In the genomic region with DNA sequence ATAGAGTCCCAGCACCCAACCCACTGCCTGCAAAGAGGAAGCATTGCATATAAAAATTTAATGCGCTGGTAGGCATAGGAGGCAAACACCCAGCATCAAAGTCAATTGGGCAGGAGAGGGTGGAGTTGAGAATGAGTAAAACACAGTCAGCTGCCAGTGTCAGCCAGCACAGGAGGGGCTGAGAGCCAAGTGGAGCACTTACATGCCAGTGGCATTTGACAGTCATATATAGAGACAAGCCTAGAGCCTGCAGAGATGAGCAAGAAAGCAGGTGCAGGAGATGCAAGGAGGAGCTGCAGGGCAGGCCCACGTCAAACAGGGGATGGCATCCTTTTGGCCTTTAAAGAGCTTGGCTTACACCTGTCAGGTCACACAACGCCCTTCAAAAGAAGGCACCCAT, we compare ENCODE assay signal across 11 cellular contexts. TPM values are rescaled to one million over a fixed set of nuclear protein-coding genes. Genes with fewer than 3 reads are reported as not detected.
DNase-seq lines count a peak whose midpoint lies in the region; ATAC-seq, FAIRE-seq and TF ChIP-seq lines count a peak whose summit lies in the region.
"Had no signal": no experiment of that assay in that cellular context is flagged by ENCODE, and none has a peak within 500 bp of the region (broad histone marks: within the 10 kb centered on the region; RNA-seq: fewer than 3 reads in every experiment).

No MANE protein-coding gene starts in this region.

- TF ChIP-seq EP300 in H1 (IDR thresholded peaks at IDR 0.05; ENCODE audit: borderline replicate concordance in 1 of 2, low read depth in 2 of 2, low read length in 2 of 2), result no peak

- peak overlapping the region; percentile 34 for H4K91ac ChIP-seq in H1 (replicated peaks; ENCODE audit: insufficient read length, low read length)

- no peak overlapping the region for H3K4me2 ChIP-seq in H1 (ENCODE audit: insufficient read depth in 1 of 2, low read depth in 2 of 2, low read length in 2 of 2)

- H3K27ac ChIP-seq in CD4-positive, alpha-beta T cell (ENCODE audit: low read depth, low read length), result no peak overlapping the region
- H3K27ac ChIP-seq in H1 (ENCODE audit: low read depth, low read length), result no peak overlapping the region

- H3K4ac ChIP-seq in H1 (replicated peaks; ENCODE audit: insufficient read length, low read depth, low read length), result no peak overlapping the region

- 0 out of 2 replicates have a peak overlapping the region, but pooled peaks have one; percentile 52 for H3K18ac ChIP-seq in H1 (ENCODE audit: extremely low read depth, low read length)

- peaks cover 24% of the 10 kb centered on the region for H3K4me1 Mint-ChIP-seq in CD4-positive, alpha-beta T cell (ENCODE audit: low read depth)
- H3K4me1 Mint-ChIP-seq in mesothelial cell of epicardium, result peaks cover 5% of the 10 kb centered on the region

- peak; percentile 56 for ATAC-seq in CD4-positive, alpha-beta T cell (ENCODE audit: poor library complexity)

- TF ChIP-seq POLR2A in GM12892 (IDR thresholded peaks at IDR 0.05; ENCODE audit: low read depth, low read length), result no peak
- no peak for TF ChIP-seq POLR2A in H1 (IDR thresholded peaks at IDR 0.05; ENCODE audit: control extremely low read depth in 1 of 2, low read depth in 2 of 2, low read length in 2 of 2)

- H4K5ac ChIP-seq in H1 (ENCODE audit: insufficient read length, low read depth, low read length), result no peak overlapping the region

- DNase-seq in CD4-positive, alpha-beta T cell, result no peak
- DNase-seq in GM12892 (ENCODE audit: insufficient read length), result no peak
- peak; percentile 72 for DNase-seq in NCI-H510A treated with DMSO at 0.1 percent for 48 hours (lab: John Stamatoyannopoulos, UW)
- no peak for DNase-seq in H1 (ENCODE audit: low read depth in 1 of 2, low spot score in 2 of 2)
- DNase-seq in mesothelial cell of epicardium (ENCODE audit: low spot score in 2 of 2, unreplicated experiment in 2 of 2), result no peak
- no peak for DNase-seq in T1000 (lab: John Stamatoyannopoulos, UW)
- no peak for DNase-seq in AG08396 (ENCODE audit: low spot score)
- DNase-seq in iPS-NIHi11 (ENCODE audit: low spot score), result no peak
- DNase-seq: cerebellar nuclear complex, OCI-M1 had no signal

- H4K8ac ChIP-seq in H1 (ENCODE audit: extremely low read depth, insufficient read depth, low read length), result no peak overlapping the region

- H3K79me1 ChIP-seq in H1 (ENCODE audit: low read depth, low read length), result no peaks in the 10 kb centered on the region

- H3K4me1 ChIP-seq in H1 (replicated peaks in 1 of 4; ENCODE audit: control insufficient read depth in 3 of 4, insufficient read depth in 4 of 4, low read length in 3 of 4), result peaks cover 8 to 22% (median 14%) of the 10 kb centered on the region in 4 experiments

- H3K23ac ChIP-seq in H1 (ENCODE audit: insufficient read length), result no peak overlapping the region

- CTCF ChIA-PET in CD4-positive, alpha-beta T cell (lab: Charles Lee), result no interaction called here
- CTCF ChIA-PET in H1 (lab: Charles Lee; ENCODE audit: partially characterized antibody), result interaction anchor here (0.7 kb wide), 1 partner anchor 667 kb away, joined by 4 read pairs; no protein-coding TSS in a partner anchor

- no peaks in the 10 kb centered on the region for H3K36me3 ChIP-seq in H1 (ENCODE audit: control insufficient read depth in 2 of 4, insufficient read depth in 4 of 4, low read length in 3 of 4)

- no peaks in the 10 kb centered on the region for H3K36me3 Mint-ChIP-seq in CD4-positive, alpha-beta T cell (ENCODE audit: low read depth)
- no peaks in the 10 kb centered on the region for H3K36me3 Mint-ChIP-seq in mesothelial cell of epicardium

- no peak overlapping the region for H3K4me3 ChIP-seq in H1 (ENCODE audit: extremely low read depth in 1 of 4, insufficient read depth in 2 of 4, low read depth in 3 of 4, low read length in 4 of 4)

- no peaks in the 10 kb centered on the region; a peak in 1 of 4 replicates for H3K79me2 ChIP-seq in H1 (ENCODE audit: control insufficient read depth in 1 of 2, insufficient read depth in 2 of 2, low read length in 2 of 2)

- H3K9me3 Mint-ChIP-seq in CD4-positive, alpha-beta T cell, result no peaks in the 10 kb centered on the region
- H3K9me3 Mint-ChIP-seq in mesothelial cell of epicardium, result no peaks in the 10 kb centered on the region
- H3K9me3 Mint-ChIP-seq: nephron had no signal

- POLR2A ChIA-PET in CD4-positive, alpha-beta T cell (lab: Charles Lee), result interaction anchor here (1.4 to 2.4 kb wide), 2 partner anchors 28 to 108 kb away, joined by 4 to 8 read pairs; partner anchors contain the start of gene ZFAND6
- POLR2A ChIA-PET in H1 (lab: Charles Lee; ENCODE audit: partially characterized antibody), result interaction anchor here (2.8 kb wide), 1 partner anchor 27 kb away, joined by 9 read pairs; the partner anchor contains the start of gene ZFAND6

- 0 out of 2 replicates have a peak overlapping the region, but pooled peaks have one; percentile 12 for H2BK15ac ChIP-seq in H1 (ENCODE audit: low read length)

- FAIRE-seq in GM12892 (lab: Jason Lieb, UNC) (peak; percentile 66), H1 (lab: Jason Lieb, UNC) (no peak)

- 61% methylated on average over 3 of the region's 3 CpGs; no CpG with 5 or more reads in 1 of the 2 experiments for WGBS in H1 (ENCODE audit: extremely low coverage in 1 of 2, insufficient coverage in 1 of 2, insufficient read length in 1 of 2, insufficient replicate concordance in 2 of 2, low coverage in 1 of 2, low lambda C conversion rate in 2 of 2, missing lambda C conversion rate in 1 of 2), 2 experiments

- peak overlapping the region; percentile 91 for H2AK5ac ChIP-seq in H1 (ENCODE audit: low read depth, low read length)

- H4K20me1 ChIP-seq in H1 (replicated peaks in 1 of 2; ENCODE audit: control insufficient read depth in 1 of 2, insufficient read depth in 2 of 2, low read length in 2 of 2), result no peaks in the 10 kb centered on the region

- H3K4me3 Mint-ChIP-seq in CD4-positive, alpha-beta T cell, result no peak overlapping the region
- H3K4me3 Mint-ChIP-seq in mesothelial cell of epicardium, result no peak overlapping the region

- H3K14ac ChIP-seq in H1 (ENCODE audit: insufficient read length), result no peak overlapping the region

- H3K27me3 ChIP-seq in CD4-positive, alpha-beta T cell (ENCODE audit: control insufficient read depth, insufficient read depth, low read length), result no peaks in the 10 kb centered on the region
- no peaks in the 10 kb centered on the region for H3K27me3 ChIP-seq in H1 (replicated peaks in 1 of 4; ENCODE audit: control insufficient read depth in 3 of 4, extremely low read depth in 1 of 4, insufficient read depth in 3 of 4, low read length in 3 of 4)

- TF ChIP-seq CTCF in CD4-positive, alpha-beta T cell (IDR thresholded peaks at IDR 0.05), result no peak
- no peak for TF ChIP-seq CTCF in H1 (IDR thresholded peaks at IDR 0.05; ENCODE audit: control extremely low read depth in 1 of 3, insufficient read depth in 1 of 3, low read depth in 1 of 3, low read length in 3 of 3)
- no peak for TF ChIP-seq CTCF in mesothelial cell of epicardium (IDR thresholded peaks at IDR 0.05; ENCODE audit: unreplicated experiment)

- H2BK20ac ChIP-seq in H1 (ENCODE audit: low read length), result peak overlapping the region; percentile 2

- no peak overlapping the region for H2BK120ac ChIP-seq in H1 (replicated peaks; ENCODE audit: low read depth, low read length)

- H3K23me2 ChIP-seq in H1 (ENCODE audit: low read depth, low read length), result peaks cover 4% of the 10 kb centered on the region

- no peak overlapping the region for H2AFZ ChIP-seq in H1 (ENCODE audit: low read length)

- H3K9me3 ChIP-seq in CD4-positive, alpha-beta T cell (ENCODE audit: control insufficient read depth, low read length), result no peaks in the 10 kb centered on the region
- no peaks in the 10 kb centered on the region for H3K9me3 ChIP-seq in H1 (ENCODE audit: insufficient read depth in 2 of 2, low read depth in 1 of 2, low read length in 1 of 2)

- H3K27me3 Mint-ChIP-seq in CD4-positive, alpha-beta T cell, result no peaks in the 10 kb centered on the region
- peaks cover 2% of the 10 kb centered on the region for H3K27me3 Mint-ChIP-seq in mesothelial cell of epicardium (ENCODE audit: low read depth)

- no peak for TF ChIP-seq RAD21 in H1 (IDR thresholded peaks at IDR 0.05 in 1 of 2, conservative IDR thresholded peaks at IDR 0.05 in 1 of 2; ENCODE audit: low read depth in 2 of 2, low read length in 2 of 2)

- intact Hi-C loops in CD4-positive, alpha-beta T cell (cut with DNase I, micrococcal nuclease), result no loop called here

- peak overlapping the region; percentile 31 for H3K27ac Mint-ChIP-seq in CD4-positive, alpha-beta T cell
- no peak overlapping the region for H3K27ac Mint-ChIP-seq in mesothelial cell of epicardium

- H2BK5ac ChIP-seq in H1 (ENCODE audit: low read depth, low read length), result peak overlapping the region; percentile 10; the same call in 1 of the 2 replicates

- H2BK12ac ChIP-seq in H1 (ENCODE audit: low read depth, low read length), result peak overlapping the region; percentile 88; the same call in 1 of the 2 replicates

- H3K56ac ChIP-seq in H1 (replicated peaks; ENCODE audit: insufficient read length, low read depth, low read length), result no peak overlapping the region

- no peak overlapping the region for H3K9ac ChIP-seq in H1 (replicated peaks in 1 of 4; ENCODE audit: extremely low read depth in 1 of 4, low read depth in 3 of 4, low read length in 3 of 4)

TF ChIP-seq in H1, 55 proteins besides CTCF, POLR2A, EP300 and RAD21 (continues in another document):
- no peak for TF ChIP-seq KDM4A (IDR thresholded peaks at IDR 0.05; ENCODE audit: low read depth, low read length, severe bottlenecking)
- TF ChIP-seq, protein P1, sequence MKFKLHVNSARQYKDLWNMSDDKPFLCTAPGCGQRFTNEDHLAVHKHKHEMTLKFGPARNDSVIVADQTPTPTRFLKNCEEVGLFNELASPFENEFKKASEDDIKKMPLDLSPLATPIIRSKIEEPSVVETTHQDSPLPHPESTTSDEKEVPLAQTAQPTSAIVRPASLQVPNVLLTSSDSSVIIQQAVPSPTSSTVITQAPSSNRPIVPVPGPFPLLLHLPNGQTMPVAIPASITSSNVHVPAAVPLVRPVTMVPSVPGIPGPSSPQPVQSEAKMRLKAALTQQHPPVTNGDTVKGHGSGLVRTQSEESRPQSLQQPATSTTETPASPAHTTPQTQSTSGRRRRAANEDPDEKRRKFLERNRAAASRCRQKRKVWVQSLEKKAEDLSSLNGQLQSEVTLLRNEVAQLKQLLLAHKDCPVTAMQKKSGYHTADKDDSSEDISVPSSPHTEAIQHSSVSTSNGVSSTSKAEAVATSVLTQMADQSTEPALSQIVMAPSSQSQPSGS (IDR thresholded peaks at IDR 0.05; ENCODE audit: low read length), result no peak

RNA-seq across cellular contexts. Expression of gene ZFAND6, which starts 27.6 kb away (rescaled TPM):
- 10 to 100 TPM; 65.5 to 69.2 TPM for total RNA-seq in CD4-positive, alpha-beta T cell
- polyA plus RNA-seq in GM12892 (2012; ENCODE audit: missing spikeins), result 73.6 TPM
- total RNA-seq in H1 (2021; fragmentation: NEBNext Ultra II Directional; extraction: Animal tissue kit (Norgen Biotek cat#: 25700)), result 122 and 136 TPM in 2 replicates
- 158 and 237 TPM in 2 replicates for polyA plus RNA-seq in H1 (2011; rRNA removed)
- polyA plus RNA-seq in H1 (2011; cell fraction: cytosol; rRNA removed), result 219 TPM
- polyA plus RNA-seq in H1 (2011; cell fraction: nucleus; rRNA removed), result 92.7 TPM
- polyA plus RNA-seq in H1 (2012, experiment 1 of 2), result 105 to 113 TPM (median 109 TPM) in 4 replicates
- 22.2 TPM for polyA plus RNA-seq in H1 (2012, experiment 2 of 2)
- 111 TPM for polyA plus RNA-seq in H1 (2013, experiment 1 of 2)
- polyA plus RNA-seq in H1 (2013, experiment 2 of 2), result 123 TPM
- polyA minus RNA-seq in H1 (2011; rRNA and poly(A)+ RNA removed), result 200 and 255 TPM in 2 replicates
- 132 TPM for polyA minus RNA-seq in H1 (2011; cell fraction: cytosol; rRNA and poly(A)+ RNA removed)
- polyA minus RNA-seq in H1 (2011; cell fraction: nucleus; rRNA and poly(A)+ RNA removed), result 127 TPM
- total RNA-seq in mesothelial cell of epicardium, result 80.4 to 88.8 TPM (median 85.2 TPM) in 3 replicates
